Comparison of ENCODE assay signal across 8 cellular contexts in genomic region chr9:130043654-130044623, GRCh38. TPM values are rescaled to one million over a fixed set of nuclear protein-coding genes. Genes with fewer than 3 reads are reported as not detected.
DNase-seq lines count a peak whose midpoint lies in the region; TF ChIP-seq lines count a peak whose summit lies in the region.

No MANE protein-coding gene starts in this region.

- no peaks in the 10 kb centered on the region for H4K20me1 ChIP-seq in H9 (ENCODE audit: control insufficient read depth, insufficient read depth, insufficient read length)

- H2BK120ac ChIP-seq in H9 (ENCODE audit: low read depth, low read length, poor library complexity, severe bottlenecking) = no peak overlapping the region

- no CpG with 5 or more reads among the region's 37 CpGs for WGBS in H9 (ENCODE audit: extremely low coverage, insufficient read length, low lambda C conversion rate)

- peak overlapping the region; percentile 49 for H3K18ac ChIP-seq in H9 (ENCODE audit: insufficient read length, low read depth, low read length)

- H3K4me3 Mint-ChIP-seq in H9 (peak overlapping the region; percentile 94 to 96), osteocyte (ENCODE audit: unreplicated experiment) (peak overlapping the region; percentile 92)

- no peak overlapping the region for H3K23ac ChIP-seq in H9 (ENCODE audit: insufficient read length, low read depth, low read length)

- no peak overlapping the region for H2AK5ac ChIP-seq in H9 (ENCODE audit: insufficient read length, low read length)

- H3K23me2 ChIP-seq in H9 (ENCODE audit: insufficient read length, low read depth, low read length, poor library complexity, severe bottlenecking) = peaks cover 14% of the 10 kb centered on the region

- H4K5ac ChIP-seq in H9 (ENCODE audit: insufficient read length, low read depth, low read length) = no peak overlapping the region

- no peak overlapping the region for H2AFZ ChIP-seq in H9 (ENCODE audit: low read length)

- H3K14ac ChIP-seq in H9 (ENCODE audit: insufficient read depth, low read length) = peak overlapping the region; percentile 42; the same call in 1 of the 2 replicates

- H3K27me3 Mint-ChIP-seq in H9 (ENCODE audit: low read depth) (peaks cover 28% of the 10 kb centered on the region), osteocyte (ENCODE audit: unreplicated experiment) (no peaks in the 10 kb centered on the region)

- 0 out of 7 replicates have a peak overlapping the region, but pooled peaks of 1 of the 3 experiments have one; percentile 88 for H3K27ac Mint-ChIP-seq in H9
- peak overlapping the region; percentile 88 for H3K27ac Mint-ChIP-seq in osteocyte (ENCODE audit: unreplicated experiment)

- H3K36me3 Mint-ChIP-seq in H9 (ENCODE audit: insufficient read depth in 1 of 3, low read depth in 3 of 3) = peaks cover 0 to 3% (median 2%) of the 10 kb centered on the region in 3 experiments; a peak in 2 of 7 replicates
- no peaks in the 10 kb centered on the region for H3K36me3 Mint-ChIP-seq in osteocyte (ENCODE audit: unreplicated experiment)

- H3K4me3 ChIP-seq in WERI-Rb-1 (ENCODE audit: low read depth, low read length) (peak overlapping the region; percentile 89), fibroblast of villous mesenchyme (ENCODE audit: low read depth, low read length) (peak overlapping the region; percentile 71)

- no peak overlapping the region for H3K56ac ChIP-seq in H9 (ENCODE audit: insufficient read length, low read depth, low read length)

- no peak overlapping the region for H2BK20ac ChIP-seq in H9 (ENCODE audit: low read depth, low read length, poor library complexity, severe bottlenecking)

- CTCF ChIA-PET in HEK293T (lab: Yijun Ruan, JAX) = interaction anchor here (0.7 to 0.9 kb wide), 3 partner anchors 9 to 138 kb away, joined by 3 to 4 read pairs (median 3); no protein-coding TSS in a partner anchor

- H3K27me3 ChIP-seq in H9 (ENCODE audit: insufficient read depth, low read length) (no peaks in the 10 kb centered on the region; the same call in 1 of the 2 replicates), WERI-Rb-1 (ENCODE audit: insufficient read depth, low read depth, severe bottlenecking) (no peaks in the 10 kb centered on the region)

- peak overlapping the region; percentile 39 for H3K4me2 ChIP-seq in H9 (ENCODE audit: insufficient read depth, insufficient read length, low read length)

- H3K4ac ChIP-seq in H9 (ENCODE audit: low read depth, low read length) = no peak overlapping the region

- no peak overlapping the region for H4K8ac ChIP-seq in H9 (replicated peaks; ENCODE audit: insufficient read length, low read depth, low read length)

- no peaks in the 10 kb centered on the region for H3K36me3 ChIP-seq in WERI-Rb-1

- H3K9me3 Mint-ChIP-seq in H9 = peaks cover 2 to 3% of the 10 kb centered on the region in 2 experiments; a peak in 3 of 5 replicates
- H3K9me3 Mint-ChIP-seq in osteocyte (ENCODE audit: unreplicated experiment) = no peaks in the 10 kb centered on the region

- H3K9me3 ChIP-seq in H9 (ENCODE audit: control insufficient read depth, low read depth, low read length) = no peaks in the 10 kb centered on the region
- H3K9me3 ChIP-seq in WERI-Rb-1 (ENCODE audit: severe bottlenecking) = no peaks in the 10 kb centered on the region

- TF ChIP-seq CTCF in H9 (conservative IDR thresholded peaks at IDR 0.05) = no peak
- no peak for TF ChIP-seq CTCF in WERI-Rb-1 (IDR thresholded peaks at IDR 0.05; ENCODE audit: low read depth, low read length)
- TF ChIP-seq CTCF in fibroblast of villous mesenchyme (IDR thresholded peaks at IDR 0.05; ENCODE audit: insufficient read depth, low read depth, low read length) = peak; percentile 20
- no peak for TF ChIP-seq CTCF in osteocyte (IDR thresholded peaks at IDR 0.05)

- no peak overlapping the region for H2BK15ac ChIP-seq in H9 (ENCODE audit: low read depth, low read length)

- no peaks in the 10 kb centered on the region for H3K4me1 ChIP-seq in H9 (ENCODE audit: insufficient read depth, low read length)

- POLR2A ChIA-PET in HEK293T (lab: Yijun Ruan, JAX) = interaction anchor here (0.8 to 2.4 kb wide), 2 partner anchors 9 to 17 kb away, joined by 3 to 14 read pairs; partner anchors contain the start of gene GPR107

- no peaks in the 10 kb centered on the region for H3K79me2 ChIP-seq in H9 (ENCODE audit: insufficient read depth, low read length)

- no peaks in the 10 kb centered on the region for H3K79me1 ChIP-seq in H9 (ENCODE audit: insufficient read depth, low read depth, low read length, poor library complexity, severe bottlenecking)

- DNase-seq in H9 (peak; percentile 55), WERI-Rb-1 (peak; percentile 37), fibroblast of villous mesenchyme (ENCODE audit: low read depth) (peak; percentile 84), osteocyte (ENCODE audit: extremely low spot score, unreplicated experiment) (no peak), NCI-H2107 treated with DMSO at 0.1 percent for 48 hours (lab: John Stamatoyannopoulos, UW; ENCODE audit: unreplicated experiment) (no peak), pons (ENCODE audit: low spot score) (no peak), HEK293T (ENCODE audit: extremely low spot score) (no peak)
- DNase-seq in stimulated activated CD4-positive, alpha-beta T cell treated with anti-CD3 and anti-CD28 coated beads, Interleukin-2, amount 100 ng/mL, for 48 hours = no peak

- no peak overlapping the region for H2BK5ac ChIP-seq in H9 (ENCODE audit: insufficient read length, low read length)

- H3K4me1 Mint-ChIP-seq in H9 (peaks cover 21 to 28% of the 10 kb centered on the region in 2 experiments), osteocyte (ENCODE audit: unreplicated experiment) (peaks cover 30% of the 10 kb centered on the region)

- H3K9ac ChIP-seq in H9 (ENCODE audit: extremely low read depth, insufficient read length, low read length) = no peak overlapping the region

- no peak overlapping the region for H2BK12ac ChIP-seq in H9 (ENCODE audit: insufficient read length, low read depth, low read length)

- no peak overlapping the region for H4K91ac ChIP-seq in H9 (ENCODE audit: insufficient read length, low read depth, low read length)

- H3K27ac ChIP-seq in H9 (ENCODE audit: insufficient read length, low read depth, low read length) (no peak overlapping the region), WERI-Rb-1 (peak overlapping the region; percentile 81)

- no peak overlapping the region for H3T11ph ChIP-seq in H9 (ENCODE audit: low read length)

TF ChIP-seq in HEK293T, 16 proteins besides CTCF, POLR2A, EP300 and RAD21:
- TF ChIP-seq FOXA1 (IDR thresholded peaks at IDR 0.05) = no peak
- TF ChIP-seq ARNT (IDR thresholded peaks at IDR 0.05) = no peak
- no peak for TF ChIP-seq PKNOX1 (IDR thresholded peaks at IDR 0.05)
- no peak for TF ChIP-seq SP1 (IDR thresholded peaks at IDR 0.05)
- no peak for TF ChIP-seq SUZ12 (IDR thresholded peaks at IDR 0.05)
TF ChIP-seq in HEK293T: peak in this region for 0.

RNA-seq across cellular contexts. Expression of gene FNBP1, which starts 0.9 kb away (rescaled TPM):
- total RNA-seq in H9 (2021) (35.9 and 36.5 TPM in 2 replicates), fibroblast of villous mesenchyme (41.9 and 45.1 TPM in 2 replicates), osteocyte (62.2 and 63.0 TPM in 2 replicates)

RNA-seq across cellular contexts. Expression of gene GPR107, which starts 9.8 kb away (rescaled TPM):
- total RNA-seq in H9 (2021) = 38.0 and 38.6 TPM in 2 replicates
- 27.4 and 38.0 TPM in 2 replicates for total RNA-seq in fibroblast of villous mesenchyme
- 57.0 and 60.7 TPM in 2 replicates for total RNA-seq in osteocyte

Comparison
In these comparisons a context has a peak if more than half of its experiments do, and no peak if none do; other contexts are left out.
1. DNase-seq: peak in H9 (single experiment), WERI-Rb-1 (single experiment) and fibroblast of villous mesenchyme (single experiment); none in osteocyte (single experiment), NCI-H2107 treated with DMSO at 0.1 percent for 48 hours (single experiment), pons (single experiment), stimulated activated CD4-positive, alpha-beta T cell treated with anti-CD3 and anti-CD28 coated beads, Interleukin-2, amount 100 ng/mL, for 48 hours (0 of 2) and HEK293T (single experiment).